Comparison of ENCODE assay signal across 34 cellular contexts in genomic region chr1:221001167-221001566, GRCh38.
"Had no signal": no experiment of that assay in that cellular context is flagged by ENCODE, and none has a peak within 500 bp of the region (broad histone marks: within the 10 kb centered on the region; RNA-seq: fewer than 3 reads in every experiment).

No MANE protein-coding gene starts in this region.

- H3K4me2 ChIP-seq: KMS-11, SK-N-SH had no signal

- H3K9me3 Mint-ChIP-seq: T-helper 1 cell treated with Interleukin-12 subunit alpha and Interleukin-12 subunit beta and Interleukin-4 antibody, amounts not matched to agents 30 μg/mL and 1 μg/mL, for 36 hours had no signal

- H3K4me1 Mint-ChIP-seq: activated CD4-positive, alpha-beta T cell treated with anti-CD3 and anti-CD28 coated beads for 36 hours; activated CD4-positive, alpha-beta T cell treated with anti-CD3 and anti-CD28 coated beads, Interleukin-2, amount 10 ng/mL, durations not matched to agents 7 days and 5 days; activated naive CD4-positive, alpha-beta T cell treated with anti-CD3 and anti-CD28 coated beads, Interleukin-2, amount 10 ng/mL, durations not matched to agents 7 days and 5 days; activated naive CD8-positive, alpha-beta T cell treated with anti-CD3 and anti-CD28 coated beads, Interleukin-2, amount 50 U/mL, for 24 hours; WTC11 had no signal

- H3K27me3 ChIP-seq: brain microvascular endothelial cell, Peyer's patch, SJSA1 had no signal

- H3K27ac ChIP-seq: brain microvascular endothelial cell, KMS-11, Peyer's patch, SJSA1 had no signal

- H3K9me3 ChIP-seq: Peyer's patch, SJSA1, SK-N-SH had no signal

- H3K4me1 ChIP-seq: Peyer's patch, SJSA1 had no signal

- H3K27me3 Mint-ChIP-seq: activated CD4-positive, alpha-beta T cell treated with anti-CD3 and anti-CD28 coated beads for 36 hours; activated CD4-positive, alpha-beta T cell treated with anti-CD3 and anti-CD28 coated beads, Interleukin-2, amount 10 ng/mL, durations not matched to agents 7 days and 5 days; activated naive CD4-positive, alpha-beta T cell treated with anti-CD3 and anti-CD28 coated beads, Interleukin-2, amount 10 ng/mL, durations not matched to agents 7 days and 5 days; activated naive CD8-positive, alpha-beta T cell had no signal

- ATAC-seq: activated CD4-positive, alpha-beta T cell treated with anti-CD3 and anti-CD28 coated beads for 36 hours; activated CD4-positive, CD25-positive, alpha-beta regulatory T cell treated with anti-CD3 and anti-CD28 coated beads, Interleukin-2, amount 50 U/mL, for 24 hours; activated CD8-positive, alpha-beta T cell treated with anti-CD3 and anti-CD28 coated beads, Interleukin-2, amount 10 ng/mL, durations not matched to agents 7 days and 5 days; activated naive CD8-positive, alpha-beta T cell treated with anti-CD3 and anti-CD28 coated beads, Interleukin-2, amount 50 U/mL, for 24 hours; PC-3; WTC11 had no signal

- H3K9ac ChIP-seq: KMS-11, SK-N-SH had no signal

- H3K36me3 ChIP-seq: brain microvascular endothelial cell, Peyer's patch, SJSA1 had no signal

- H3K4me3 Mint-ChIP-seq: activated CD4-positive, alpha-beta T cell treated with anti-CD3 and anti-CD28 coated beads for 36 hours; activated CD4-positive, alpha-beta T cell treated with anti-CD3 and anti-CD28 coated beads, Interleukin-2, amount 10 ng/mL, durations not matched to agents 7 days and 5 days; activated CD8-positive, alpha-beta T cell treated with anti-CD3 and anti-CD28 coated beads, Interleukin-2, amount 10 ng/mL, durations not matched to agents 7 days and 5 days; activated naive CD4-positive, alpha-beta T cell treated with anti-CD3 and anti-CD28 coated beads, Interleukin-2, amount 10 ng/mL, durations not matched to agents 7 days and 5 days; activated naive CD8-positive, alpha-beta T cell; activated naive CD8-positive, alpha-beta T cell treated with anti-CD3 and anti-CD28 coated beads, Interleukin-2, amount 50 U/mL, for 24 hours; T-helper 1 cell treated with Interleukin-12 subunit alpha and Interleukin-12 subunit beta and Interleukin-4 antibody, amounts not matched to agents 30 μg/mL and 1 μg/mL, for 36 hours; T-helper 2 cell treated with Interferon-gamma antibody and Interleukin-4, amounts not matched to agents 5 μg/mL and 100 μg/mL, for 36 hours; WTC11 had no signal

- H3K36me3 Mint-ChIP-seq: activated naive CD4-positive, alpha-beta T cell treated with anti-CD3 and anti-CD28 coated beads, Interleukin-2, amount 10 ng/mL, durations not matched to agents 7 days and 5 days; activated naive CD8-positive, alpha-beta T cell had no signal

- H3K4me3 ChIP-seq: Peyer's patch, SJSA1 had no signal

- DNase-seq: activated CD4-positive, alpha-beta T cell treated with anti-CD3 and anti-CD28 coated beads for 36 hours; activated CD4-positive, alpha-beta T cell treated with anti-CD3 and anti-CD28 coated beads, Interleukin-2, amount 10 ng/mL, durations not matched to agents 7 days and 5 days; activated CD4-positive, alpha-beta T cell treated with anti-CD3 and anti-CD28 coated beads, Interleukin-2, amount 50 U/mL, for 48 hours; activated CD8-positive, alpha-beta T cell treated with anti-CD3 and anti-CD28 coated beads, Interleukin-2, amount 10 ng/mL, durations not matched to agents 7 days and 5 days; activated effector memory CD4-positive, alpha-beta T cell treated with Interleukin-2 at 50 U/mL for 16 hours; activated naive CD4-positive, alpha-beta T cell treated with anti-CD3 and anti-CD28 coated beads, Interleukin-2, amount 10 ng/mL, durations not matched to agents 7 days and 5 days; activated naive CD8-positive, alpha-beta T cell treated with anti-CD3 and anti-CD28 coated beads, Interleukin-2, amount 50 U/mL, for 24 hours; activated T-cell treated with anti-CD3 and anti-CD28 coated beads for 4 hours; activated T-cell treated with anti-CD3 and anti-CD28 coated beads, Interleukin-2, amount 50 U/mL, for 48 hours; brain microvascular endothelial cell; MM.1S; NCI-H1092 treated with DMSO at 0.1 percent for 48 hours; NCI-H1417; NCI-H146; NCI-H187; NCI-H2029 treated with DMSO at 0.1 percent for 48 hours; NCI-H2107; NCI-H2171; NCI-H510A; NCI-H526; NCI-H748 treated with DMSO at 0.1 percent for 48 hours; NK-92 treated with Interleukin-12 subunit alpha and Interleukin-12 subunit beta, amount 100 ng/mL, for 24 hours; PC-3; RPMI8226; SHP77 treated with DMSO at 0.1 percent for 48 hours; SK-N-SH had no signal
